8 cellular contexts compared by ENCODE assay signal in the genomic region with DNA sequence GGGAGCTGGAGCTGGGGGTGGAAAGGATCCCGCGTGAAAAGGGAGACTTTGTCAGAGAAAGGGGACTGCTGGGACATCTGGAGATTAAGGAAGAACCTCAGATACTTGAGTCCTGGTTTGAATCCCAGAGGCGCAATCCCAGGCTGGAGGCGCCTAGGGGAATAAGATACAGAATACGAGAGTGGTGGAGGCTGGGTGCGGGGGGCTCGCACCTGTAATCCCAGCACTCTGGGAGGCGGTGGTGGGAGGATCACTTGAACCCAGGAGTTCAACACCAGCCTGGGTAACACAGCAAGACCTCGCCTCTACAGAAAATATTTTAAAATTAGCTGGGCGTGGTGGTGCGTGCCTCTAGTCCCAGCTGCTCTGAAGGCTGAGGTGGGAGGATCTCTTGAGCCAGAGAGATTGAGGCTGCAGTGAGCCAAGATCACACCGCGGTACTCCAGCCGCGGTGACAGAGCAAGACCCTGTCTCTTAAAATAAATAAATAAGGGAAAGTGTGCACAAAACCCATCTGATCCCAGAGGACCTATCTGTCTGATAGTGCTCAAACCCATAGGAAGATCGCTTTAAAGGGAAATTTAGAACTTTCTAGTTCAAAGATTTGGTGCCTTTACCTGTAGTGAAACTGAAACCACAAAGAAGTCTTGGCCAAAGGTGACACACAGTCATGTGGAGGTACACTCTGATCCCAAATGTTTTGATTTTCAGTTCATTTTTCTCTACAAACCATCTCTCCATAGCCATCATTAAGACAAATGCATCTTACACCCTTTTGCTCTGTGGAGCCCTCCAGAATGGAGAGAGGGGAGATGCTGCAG. TPM values are rescaled to one million over a fixed set of nuclear protein-coding genes. Genes with fewer than 3 reads are reported as not detected.
DNase-seq lines count a peak whose midpoint lies in the region; ATAC-seq, FAIRE-seq and TF ChIP-seq lines count a peak whose summit lies in the region.

No MANE protein-coding gene starts in this region.

- H4K8ac ChIP-seq in IMR-90 (ENCODE audit: low read depth in 2 of 2, low read length in 2 of 2): peak overlapping the region; percentile 61 to 94; a peak in 3 of 4 replicates

- H2AFZ ChIP-seq in IMR-90 (replicated peaks; ENCODE audit: low read length, poor library complexity): peak overlapping the region; percentile 98

- H3K56ac ChIP-seq in IMR-90 (ENCODE audit: extremely low read depth, insufficient read depth, low read length): no peak overlapping the region

- H3K27ac ChIP-seq in A549 (peak overlapping the region; percentile 90 to 92), IMR-90 (ENCODE audit: insufficient read depth, low read length) (no peak overlapping the region), muscle layer of duodenum (ENCODE audit: low read length) (peak overlapping the region; percentile 56)

- no peak overlapping the region for H2BK5ac ChIP-seq in IMR-90 (ENCODE audit: low read depth, low read length, poor library complexity, severe bottlenecking)

- H3K4ac ChIP-seq in IMR-90 (ENCODE audit: low read depth, low read length): peak overlapping the region; percentile 69

- H3K9me1 ChIP-seq in IMR-90 (ENCODE audit: insufficient read depth, low read length): peaks cover 4% of the 10 kb centered on the region; the same call in 1 of the 2 replicates

- DNase-seq in A549 (ENCODE audit: low read depth in 1 of 2, low spot score in 1 of 2) (no peak), IMR-90 (no peak), MCF 10A (ENCODE audit: unreplicated experiment) (no peak), OCI-M1 (lab: John Stamatoyannopoulos, UW) (no peak), H4 (ENCODE audit: low spot score) (no peak), DMS153 (lab: John Stamatoyannopoulos, UW) (no peak), NCI-H1105 treated with DMSO at 0.1 percent for 48 hours (lab: John Stamatoyannopoulos, UW) (no peak)

- H3K27me3 ChIP-seq in IMR-90 (ENCODE audit: control insufficient read depth, insufficient read depth, low read length) (peaks cover 18% of the 10 kb centered on the region), muscle layer of duodenum (ENCODE audit: low read depth, low read length) (peaks cover 3% of the 10 kb centered on the region)

- H3K23ac ChIP-seq in IMR-90 (ENCODE audit: low read depth, low read length): no peak overlapping the region

- in situ Hi-C loops in IMR-90 (cut with MboI; ENCODE audit: low sequenced_read_pairs): loop anchor here (5.0 kb wide), 2 partner anchors 51 to 176 kb away; no protein-coding TSS in a partner anchor

- TF ChIP-seq RAD21 in A549 (conservative IDR thresholded peaks at IDR 0.05 in 1 of 2, IDR thresholded peaks at IDR 0.05 in 1 of 2) (no peak), IMR-90 (IDR thresholded peaks at IDR 0.05; ENCODE audit: low read length) (no peak)

- H3K4me1 Mint-ChIP-seq in MCF 10A (ENCODE audit: insufficient read depth, unreplicated experiment): peaks cover 7% of the 10 kb centered on the region

- no peak for TF ChIP-seq EP300 in A549 (IDR thresholded peaks at IDR 0.05)

- H2BK120ac ChIP-seq in IMR-90 (ENCODE audit: low read depth, low read length): peak overlapping the region; percentile 43; the same call in 1 of the 2 replicates

- H3K4me3 Mint-ChIP-seq in MCF 10A (ENCODE audit: unreplicated experiment): peak overlapping the region; percentile 81

- FAIRE-seq in A549 (lab: Jason Lieb, UNC): no peak

- CTCF ChIA-PET in A549 (lab: Yijun Ruan, JAX): interaction anchor here (0.7 to 36.3 kb wide), 33 partner anchors 12 to 223 kb away, joined by 3 to 1860 read pairs (median 5); partner anchors contain the start of genes CDK5RAP3, LRRC46, MRPL10 and OSBPL7
- CTCF ChIA-PET in IMR-90 (lab: Yijun Ruan, JAX): interaction anchor here (0.6 to 4.4 kb wide), 7 partner anchors 18 to 105 kb away, joined by 3 to 47 read pairs (median 4); partner anchors contain the start of gene SP2
- CTCF ChIA-PET in MCF 10A (lab: Yijun Ruan, JAX): interaction anchor here (0.6 to 18.5 kb wide), 26 partner anchors 8 to 301 kb away, joined by 3 to 523 read pairs (median 4); partner anchors contain the start of genes CDK5RAP3, LRRC46, MRPL10 and PNPO

- H4K91ac ChIP-seq in IMR-90 (ENCODE audit: insufficient read depth, low read depth, low read length): peak overlapping the region; percentile 54; the same call in 1 of the 2 replicates

- no peaks in the 10 kb centered on the region for H3K9me3 Mint-ChIP-seq in MCF 10A (ENCODE audit: unreplicated experiment)

- H3K4me3 ChIP-seq in A549 (no peak overlapping the region), IMR-90 (ENCODE audit: insufficient read depth, low read depth, low read length) (0 out of 2 replicates have a peak overlapping the region, but pooled peaks have one; percentile 57), muscle layer of duodenum (ENCODE audit: low read depth in 1 of 2, low read length in 2 of 2) (peak overlapping the region; percentile 87 to 94)

- H3K27me3 Mint-ChIP-seq in MCF 10A (ENCODE audit: insufficient read depth, unreplicated experiment): no peaks in the 10 kb centered on the region

- H3K9me3 ChIP-seq in A549 (no peaks in the 10 kb centered on the region), IMR-90 (ENCODE audit: control insufficient read depth, insufficient read depth, low read length) (no peaks in the 10 kb centered on the region), muscle layer of duodenum (ENCODE audit: control insufficient read depth in 1 of 2, low read length in 2 of 2) (no peaks in the 10 kb centered on the region)

- POLR2A ChIA-PET in A549 (lab: Yijun Ruan, JAX): interaction anchor here (0.7 to 2.6 kb wide), 8 partner anchors 9 to 129 kb away, joined by 3 to 35 read pairs (median 8); partner anchors contain the start of genes LRRC46, MRPL10, SP2 and SP6
- POLR2A ChIA-PET in IMR-90 (lab: Charles Lee; ENCODE audit: unreplicated experiment): no interaction called here
- POLR2A ChIA-PET in MCF 10A (lab: Yijun Ruan, JAX): interaction anchor here (0.5 to 8.0 kb wide), 14 partner anchors 8 to 266 kb away, joined by 3 to 178 read pairs (median 4); partner anchors contain the start of genes LRRC46, MRPL10, NFE2L1 and PNPO

- no peaks in the 10 kb centered on the region for H3K36me3 Mint-ChIP-seq in MCF 10A (ENCODE audit: insufficient read depth, unreplicated experiment)

- H2BK20ac ChIP-seq in IMR-90 (ENCODE audit: low read depth, low read length): peak overlapping the region; percentile 51; the same call in 1 of the 2 replicates

- H2AK5ac ChIP-seq in IMR-90 (ENCODE audit: low read depth, low read length): no peak overlapping the region

- WGBS in A549 (ENCODE audit: missing lambda C conversion rate): 60% methylated on average over 16 of the region's 16 CpGs
- WGBS in IMR-90 (ENCODE audit: extremely low coverage in 2 of 2, insufficient read length in 1 of 2), 2 experiments: 17% methylated on average over 3 of the region's 16 CpGs; no CpG with 5 or more reads in 1 of the 2 experiments

- no peak overlapping the region for H2AK9ac ChIP-seq in IMR-90 (replicated peaks; ENCODE audit: low read depth, low read length, poor library complexity)

- TF ChIP-seq POLR2A in A549 (IDR thresholded peaks at IDR 0.05; ENCODE audit: low read length): no peak
- TF ChIP-seq POLR2A in IMR-90 (IDR thresholded peaks at IDR 0.05; ENCODE audit: low read depth, low read length): no peak

- TF ChIP-seq CTCF in A549 (IDR thresholded peaks at IDR 0.05) (no peak), IMR-90 (conservative IDR thresholded peaks at IDR 0.05; ENCODE audit: low read depth, low read length) (no peak), MCF 10A (IDR thresholded peaks at IDR 0.05; ENCODE audit: unreplicated experiment) (no peak)

- H3K4me1 ChIP-seq in A549 (peaks cover 25% of the 10 kb centered on the region), IMR-90 (ENCODE audit: control insufficient read depth, insufficient read depth, low read length) (peaks cover 8% of the 10 kb centered on the region), muscle layer of duodenum (ENCODE audit: control insufficient read depth in 1 of 2, insufficient read depth in 2 of 2, low read length in 2 of 2) (peaks cover 8 to 23% of the 10 kb centered on the region in 2 donors)

- H3K18ac ChIP-seq in IMR-90 (ENCODE audit: low read depth, low read length): no peak overlapping the region

- H3K79me1 ChIP-seq in IMR-90 (ENCODE audit: low read depth in 1 of 2, low read length in 2 of 2): peaks cover 8 to 22% of the 10 kb centered on the region in 2 experiments; a peak in 3 of 4 replicates

- 0 out of 2 replicates have a peak overlapping the region, but pooled peaks have one; percentile 60 for H3K14ac ChIP-seq in IMR-90 (replicated peaks; ENCODE audit: low read depth, low read length)

- dilution Hi-C loops in IMR-90 (cut with HindIII; ENCODE audit: low sequenced_read_pairs, unreplicated experiment): no loop called here

- H3K9ac ChIP-seq in IMR-90 (ENCODE audit: low read depth, low read length): no peak overlapping the region

- intact Hi-C loops in IMR-90 (cut with micrococcal nuclease): loop anchor here (1.0 to 5.0 kb wide), 3 partner anchors 49 to 177 kb away; no protein-coding TSS in a partner anchor
- intact Hi-C loops in MCF 10A (cut with micrococcal nuclease): no loop called here

- H4K5ac ChIP-seq in IMR-90 (ENCODE audit: low read depth, low read length): peak overlapping the region; percentile 31

- BruUV-seq in IMR-90 (replicated peaks; lab: Mats Ljungman, UMichigan) (no TSS peak), MCF 10A (replicated peaks; lab: Mats Ljungman, UMichigan) (no TSS peak)

- peak; percentile 9 to 10; a peak in 4 of 6 replicates for ATAC-seq in A549
- ATAC-seq in IMR-90 (ENCODE audit: low read depth): no peak

- peak overlapping the region; percentile 65 for H3K27ac Mint-ChIP-seq in MCF 10A (ENCODE audit: low read depth, unreplicated experiment)

- peaks cover 4% of the 10 kb centered on the region; the same call in 1 of the 2 replicates for H3K36me3 ChIP-seq in IMR-90 (ENCODE audit: control insufficient read depth, insufficient read depth, low read length)
- H3K36me3 ChIP-seq in muscle layer of duodenum (ENCODE audit: control insufficient read depth in 1 of 2, insufficient read depth in 2 of 2, low read length in 2 of 2): peaks cover 8 to 19% of the 10 kb centered on the region in 2 donors

- H3K4me2 ChIP-seq in A549 (peak overlapping the region; percentile 99), IMR-90 (ENCODE audit: low read depth, low read length) (peak overlapping the region; percentile 22; the same call in 1 of the 2 replicates)

- no peaks in the 10 kb centered on the region for H4K20me1 ChIP-seq in IMR-90 (ENCODE audit: insufficient read depth, low read length)

- H2BK15ac ChIP-seq in IMR-90 (ENCODE audit: low read depth, low read length): no peak overlapping the region

RNA-seq across cellular contexts. Expression of gene SCRN2, which starts 0.6 kb away (rescaled TPM):
- polyA plus RNA-seq in A549 (2011; rRNA removed): 20.7 and 25.8 TPM in 2 replicates
- 52.9 and 61.8 TPM in 2 replicates for polyA plus RNA-seq in A549 (2012; cell fraction: cytosol; rRNA removed)
- 177 and 179 TPM in 2 replicates for polyA plus RNA-seq in A549 (2012; cell fraction: nucleus; rRNA removed)
- 37.3 to 47.7 TPM (median 43.7 TPM) in 3 replicates for polyA plus RNA-seq in A549 (2017; fragmentation: RNase III; extraction: RNeasy Plus Mini Kit Qiagen cat#74134 plus additional on column Dnase treatment)
- 20.0 and 22.6 TPM in 2 replicates for polyA minus RNA-seq in A549 (2011; rRNA and poly(A)+ RNA removed)
- 14.7 and 17.2 TPM in 2 replicates for total RNA-seq in IMR-90 (2012; rRNA removed)
- polyA plus RNA-seq in IMR-90 (2012; rRNA removed): 27.6 and 31.0 TPM in 2 replicates
- 16.3 and 34.7 TPM in 2 replicates for polyA plus RNA-seq in IMR-90 (2012; cell fraction: cytosol; rRNA removed)
- 122 and 248 TPM in 2 replicates for polyA plus RNA-seq in IMR-90 (2012; cell fraction: nucleus; rRNA removed; ENCODE audit: low replicate concordance)
- total RNA-seq in MCF 10A (2022): 15.7 and 16.2 TPM in 2 replicates
- 21.0 and 21.9 TPM in 2 replicates for total RNA-seq in H4 (2014; rRNA removed; shearing (Covaris generic))

RNA-seq across cellular contexts. Expression of gene SP6, which starts 9.3 kb away (rescaled TPM):
- polyA plus RNA-seq in A549 (2011; rRNA removed) (0.61 and 0.67 TPM in 2 replicates), A549 (2017; fragmentation: RNase III; extraction: RNeasy Plus Mini Kit Qiagen cat#74134 plus additional on column Dnase treatment) (2.0 to 2.3 TPM (median 2.1 TPM) in 3 replicates), IMR-90 (2012; rRNA removed) (0.31 and 0.32 TPM in 2 replicates)
- 0.83 and 1.4 TPM in 2 replicates for polyA plus RNA-seq in A549 (2012; cell fraction: cytosol; rRNA removed)
- polyA plus RNA-seq in A549 (2012; cell fraction: nucleus; rRNA removed): 1.8 and 2.6 TPM in 2 replicates
- 0.24 and 0.50 TPM in 2 replicates for polyA minus RNA-seq in A549 (2011; rRNA and poly(A)+ RNA removed)
- total RNA-seq in IMR-90 (2012; rRNA removed) (under 0.01 TPM in 2 replicates), MCF 10A (2022) (1.2 and 1.5 TPM in 2 replicates)
- polyA plus RNA-seq in IMR-90 (2012; cell fraction: cytosol; rRNA removed): 0.14 and 0.24 TPM in 2 replicates
- polyA plus RNA-seq in IMR-90 (2012; cell fraction: nucleus; rRNA removed; ENCODE audit: low replicate concordance): 0.34 and 0.51 TPM in 2 replicates
- total RNA-seq in H4 (2014; rRNA removed; shearing (Covaris generic)): 0.14 and 0.21 TPM in 2 replicates

RNA-seq across cellular contexts. Expression of gene LRRC46, which starts 10.2 kb away (rescaled TPM):
- 1.7 and 2.7 TPM in 2 replicates for polyA plus RNA-seq in A549 (2011; rRNA removed)
- polyA plus RNA-seq in A549 (2012; cell fraction: cytosol; rRNA removed): 1.7 TPM in 2 replicates
- polyA plus RNA-seq in A549 (2012; cell fraction: nucleus; rRNA removed): 3.8 and 5.1 TPM in 2 replicates
- 2.3 to 3.0 TPM (median 2.5 TPM) in 3 replicates for polyA plus RNA-seq in A549 (2017; fragmentation: RNase III; extraction: RNeasy Plus Mini Kit Qiagen cat#74134 plus additional on column Dnase treatment)
- polyA minus RNA-seq in A549 (2011; rRNA and poly(A)+ RNA removed): 1.4 and 1.7 TPM in 2 replicates
- total RNA-seq in IMR-90 (2012; rRNA removed): not detected in 2 replicates
- 0.77 and 0.80 TPM in 2 replicates for polyA plus RNA-seq in IMR-90 (2012; rRNA removed)
- polyA plus RNA-seq in IMR-90 (2012; cell fraction: cytosol; rRNA removed): 0.26 and 0.52 TPM in 2 replicates
- 1.4 and 1.7 TPM in 2 replicates for polyA plus RNA-seq in IMR-90 (2012; cell fraction: nucleus; rRNA removed; ENCODE audit: low replicate concordance)
- 1.2 and 1.4 TPM in 2 replicates for total RNA-seq in MCF 10A (2022)
- total RNA-seq in H4 (2014; rRNA removed; shearing (Covaris generic)): 0.27 and 0.35 TPM in 2 replicates

RNA-seq across cellular contexts. Expression of gene MRPL10, which starts 10.4 kb away (rescaled TPM):
- polyA plus RNA-seq in A549 (2011; rRNA removed) (97.7 and 103 TPM in 2 replicates), A549 (2017; fragmentation: RNase III; extraction: RNeasy Plus Mini Kit Qiagen cat#74134 plus additional on column Dnase treatment) (56.8 to 62.8 TPM (median 62.0 TPM) in 3 replicates), IMR-90 (2012; rRNA removed) (57.7 and 61.8 TPM in 2 replicates)
- polyA plus RNA-seq in A549 (2012; cell fraction: cytosol; rRNA removed): 136 and 194 TPM in 2 replicates
- polyA plus RNA-seq in A549 (2012; cell fraction: nucleus; rRNA removed): 108 and 166 TPM in 2 replicates
- polyA minus RNA-seq in A549 (2011; rRNA and poly(A)+ RNA removed): 116 and 142 TPM in 2 replicates
- total RNA-seq in IMR-90 (2012; rRNA removed) (28.1 and 32.3 TPM in 2 replicates), MCF 10A (2022) (43.2 and 49.3 TPM in 2 replicates)
- 31.1 and 78.7 TPM in 2 replicates for polyA plus RNA-seq in IMR-90 (2012; cell fraction: cytosol; rRNA removed)
- polyA plus RNA-seq in IMR-90 (2012; cell fraction: nucleus; rRNA removed; ENCODE audit: low replicate concordance): 33.3 and 43.6 TPM in 2 replicates
- total RNA-seq in H4 (2014; rRNA removed; shearing (Covaris generic)): 54.8 and 69.1 TPM in 2 replicates

RNA-seq across cellular contexts. Expression of gene OSBPL7, which starts 20.1 kb away (rescaled TPM):
- polyA plus RNA-seq in A549 (2011; rRNA removed): 7.0 and 7.1 TPM in 2 replicates
- 9.2 and 11.9 TPM in 2 replicates for polyA plus RNA-seq in A549 (2012; cell fraction: cytosol; rRNA removed)
- polyA plus RNA-seq in A549 (2012; cell fraction: nucleus; rRNA removed): 54.3 and 75.1 TPM in 2 replicates
- polyA plus RNA-seq in A549 (2017; fragmentation: RNase III; extraction: RNeasy Plus Mini Kit Qiagen cat#74134 plus additional on column Dnase treatment): 11.4 to 16.9 TPM (median 15.4 TPM) in 3 replicates
- 14.2 and 14.7 TPM in 2 replicates for polyA minus RNA-seq in A549 (2011; rRNA and poly(A)+ RNA removed)
- 4.7 and 5.2 TPM in 2 replicates for total RNA-seq in IMR-90 (2012; rRNA removed)
- polyA plus RNA-seq in IMR-90 (2012; rRNA removed): 14.5 and 16.3 TPM in 2 replicates
- polyA plus RNA-seq in IMR-90 (2012; cell fraction: cytosol; rRNA removed): 5.8 and 9.8 TPM in 2 replicates
- 73.8 and 152 TPM in 2 replicates for polyA plus RNA-seq in IMR-90 (2012; cell fraction: nucleus; rRNA removed; ENCODE audit: low replicate concordance)
- 4.3 and 4.7 TPM in 2 replicates for total RNA-seq in MCF 10A (2022)
- 1.9 and 4.4 TPM in 2 replicates for total RNA-seq in H4 (2014; rRNA removed; shearing (Covaris generic))
